Comparison of ENCODE assay signal across 15 cellular contexts in the genomic region with DNA sequence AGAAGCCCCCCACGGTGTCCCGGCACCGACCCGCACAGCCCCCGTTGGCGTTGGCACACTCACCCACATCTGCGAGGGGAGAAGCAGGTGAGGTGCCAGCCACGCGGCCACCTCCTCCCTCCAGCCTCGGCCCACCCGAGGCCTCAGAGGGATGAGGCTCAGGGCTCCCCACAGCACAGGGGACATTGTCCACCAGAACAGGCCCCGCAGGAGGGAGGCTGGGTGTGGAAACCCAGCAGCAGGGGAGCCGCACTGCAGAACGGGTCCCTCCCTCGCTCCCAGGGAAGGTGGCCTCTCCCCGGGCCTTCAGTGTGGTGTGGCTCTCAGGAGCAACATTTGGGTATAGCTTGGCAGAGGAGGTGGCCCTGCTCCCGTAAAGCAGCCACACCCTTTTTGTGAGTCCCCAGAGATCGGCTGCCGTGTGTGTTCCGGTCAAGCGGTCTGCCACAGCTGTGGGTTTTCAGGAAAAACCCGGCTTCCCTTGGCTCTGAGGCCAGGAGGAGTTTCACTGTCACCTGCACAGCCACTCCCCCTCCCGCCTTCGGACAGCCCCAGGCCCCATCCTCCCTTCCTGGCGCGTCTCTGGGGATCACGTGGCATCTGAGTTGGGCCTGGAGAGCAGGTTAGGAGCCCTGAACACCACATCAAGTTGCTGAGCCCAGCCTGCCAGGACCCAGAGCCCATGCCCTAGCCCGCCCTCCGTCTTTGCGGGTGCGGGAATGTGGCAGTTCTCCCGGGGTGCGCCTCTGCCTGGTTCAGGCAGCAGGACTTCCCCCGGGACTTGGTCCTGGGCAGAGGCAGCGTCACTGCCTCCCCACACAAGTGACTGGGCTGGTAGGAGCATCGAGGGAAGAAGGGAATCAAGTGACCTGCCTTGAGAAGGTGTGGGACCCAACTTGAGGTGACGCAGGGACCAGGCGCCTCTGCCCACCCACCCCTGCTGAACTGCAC.
DNase-seq lines count a peak whose midpoint lies in the region; ATAC-seq, FAIRE-seq and TF ChIP-seq lines count a peak whose summit lies in the region.
"Had no signal": no experiment of that assay in that cellular context is flagged by ENCODE, and none has a peak within 500 bp of the region (broad histone marks: within the 10 kb centered on the region; RNA-seq: fewer than 3 reads in every experiment).

No MANE protein-coding gene starts in this region.

- H4K20me1 ChIP-seq in mammary epithelial cell (ENCODE audit: insufficient read depth, low read length) = no peaks in the 10 kb centered on the region

- H3K4me1 ChIP-seq in mammary epithelial cell (ENCODE audit: insufficient read depth, low read length) = peaks cover 24% of the 10 kb centered on the region

- TF ChIP-seq CTCF in MCF 10A (IDR thresholded peaks at IDR 0.05; ENCODE audit: unreplicated experiment) = no peak
- TF ChIP-seq CTCF in mammary epithelial cell (conservative IDR thresholded peaks at IDR 0.05 in 1 of 2, IDR thresholded peaks at IDR 0.05 in 1 of 2; ENCODE audit: extremely low read depth in 1 of 2, insufficient read depth in 1 of 2, low read depth in 1 of 2, low read length in 2 of 2) = no peak
- TF ChIP-seq CTCF in VCaP (conservative IDR thresholded peaks at IDR 0.05) = no peak
- TF ChIP-seq CTCF in D721Med (IDR thresholded peaks at IDR 0.05; ENCODE audit: insufficient read depth, missing control alignments) = no peak

- H3K9me3 Mint-ChIP-seq in MCF 10A (ENCODE audit: unreplicated experiment) = no peaks in the 10 kb centered on the region
- no peaks in the 10 kb centered on the region for H3K9me3 Mint-ChIP-seq in activated T-cell treated with anti-CD3 and anti-CD28 coated beads, Interleukin-2, amount 50 U/mL, for 24 hours
- no peaks in the 10 kb centered on the region for H3K9me3 Mint-ChIP-seq in activated naive CD8-positive, alpha-beta T cell treated with anti-CD3 and anti-CD28 coated beads, Interleukin-2, amount 50 U/mL, for 24 hours
- H3K9me3 Mint-ChIP-seq: memory B cell had no signal

- no peak overlapping the region for H3K4me3 Mint-ChIP-seq in MCF 10A (ENCODE audit: unreplicated experiment)
- H3K4me3 Mint-ChIP-seq in activated T-cell treated with anti-CD3 and anti-CD28 coated beads, Interleukin-2, amount 50 U/mL, for 24 hours = no peak overlapping the region
- H3K4me3 Mint-ChIP-seq in activated naive CD8-positive, alpha-beta T cell treated with anti-CD3 and anti-CD28 coated beads, Interleukin-2, amount 50 U/mL, for 24 hours = no peak overlapping the region
- H3K4me3 Mint-ChIP-seq: activated CD8-positive, alpha-beta memory T cell treated with anti-CD3 and anti-CD28 coated beads, Interleukin-2, amount 10 ng/mL, durations not matched to agents 7 days and 5 days; memory B cell had no signal

- BruUV-seq in MCF 10A (replicated peaks; lab: Mats Ljungman, UMichigan) (no TSS peak), mammary epithelial cell (replicated peaks; lab: Mats Ljungman, UMichigan) (no TSS peak)

- DNase-seq in MCF 10A (ENCODE audit: unreplicated experiment) = peak; percentile 66
- no peak for DNase-seq in mammary epithelial cell
- peak; percentile 82 for DNase-seq in islet precursor cell
- DNase-seq in activated T-cell treated with anti-CD3 and anti-CD28 coated beads, Interleukin-2, amount 50 U/mL, for 24 hours = no peak
- DNase-seq in activated naive CD8-positive, alpha-beta T cell treated with anti-CD3 and anti-CD28 coated beads, Interleukin-2, amount 50 U/mL, for 24 hours = no peak
- no peak for DNase-seq in D721Med (ENCODE audit: insufficient read length, low spot score)
- DNase-seq: activated CD8-positive, alpha-beta memory T cell treated with anti-CD3 and anti-CD28 coated beads, Interleukin-2, amount 10 ng/mL, durations not matched to agents 7 days and 5 days; activated naive CD4-positive, alpha-beta T cell treated with anti-CD3 and anti-CD28 coated beads, Interleukin-2, amount 50 U/mL, for 16 hours; DMS153; KBM-7; NCI-H1694 treated with DMSO at 0.1 percent for 48 hours had no signal

- no peak overlapping the region for H3K27ac Mint-ChIP-seq in MCF 10A (ENCODE audit: low read depth, unreplicated experiment)
- no peak overlapping the region for H3K27ac Mint-ChIP-seq in activated T-cell treated with anti-CD3 and anti-CD28 coated beads, Interleukin-2, amount 50 U/mL, for 24 hours
- H3K27ac Mint-ChIP-seq in activated naive CD8-positive, alpha-beta T cell treated with anti-CD3 and anti-CD28 coated beads, Interleukin-2, amount 50 U/mL, for 24 hours = no peak overlapping the region
- H3K27ac Mint-ChIP-seq: activated CD8-positive, alpha-beta memory T cell treated with anti-CD3 and anti-CD28 coated beads, Interleukin-2, amount 10 ng/mL, durations not matched to agents 7 days and 5 days; memory B cell had no signal

- no peak overlapping the region for H3K27ac ChIP-seq in mammary epithelial cell (ENCODE audit: insufficient read depth, low read depth, low read length)
- H3K27ac ChIP-seq in VCaP = peak overlapping the region; percentile 86
- H3K27ac ChIP-seq: ovary had no signal

- H3K4me3 ChIP-seq in mammary epithelial cell (replicated peaks in 1 of 3; ENCODE audit: insufficient read depth in 1 of 3, low read depth in 2 of 3, low read length in 3 of 3) = no peak overlapping the region
- H3K4me3 ChIP-seq: ovary had no signal

- H3K9me3 ChIP-seq in mammary epithelial cell (replicated peaks; ENCODE audit: insufficient read depth, low read length) = no peaks in the 10 kb centered on the region
- H3K9me3 ChIP-seq: ovary had no signal

- H3K27me3 Mint-ChIP-seq in MCF 10A (ENCODE audit: insufficient read depth, unreplicated experiment) = no peaks in the 10 kb centered on the region
- H3K27me3 Mint-ChIP-seq in activated T-cell treated with anti-CD3 and anti-CD28 coated beads, Interleukin-2, amount 50 U/mL, for 24 hours = no peaks in the 10 kb centered on the region
- H3K27me3 Mint-ChIP-seq in activated naive CD8-positive, alpha-beta T cell treated with anti-CD3 and anti-CD28 coated beads, Interleukin-2, amount 50 U/mL, for 24 hours = no peaks in the 10 kb centered on the region
- H3K27me3 Mint-ChIP-seq: activated CD8-positive, alpha-beta memory T cell treated with anti-CD3 and anti-CD28 coated beads, Interleukin-2, amount 10 ng/mL, durations not matched to agents 7 days and 5 days had no signal

- H3K9ac ChIP-seq in mammary epithelial cell (ENCODE audit: insufficient read depth, low read length) = no peak overlapping the region

- dilution Hi-C loops in mammary epithelial cell (cut with HindIII; ENCODE audit: low sequenced_read_pairs) = no loop called here

- ATAC-seq in activated naive CD8-positive, alpha-beta T cell treated with anti-CD3 and anti-CD28 coated beads, Interleukin-2, amount 50 U/mL, for 24 hours = no peak
- no peak for ATAC-seq in HG02571 (IDR thresholded peaks at IDR 0.05; ENCODE audit: unreplicated experiment)
- ATAC-seq: activated CD8-positive, alpha-beta memory T cell treated with anti-CD3 and anti-CD28 coated beads, Interleukin-2, amount 10 ng/mL, durations not matched to agents 7 days and 5 days had no signal

- no peak overlapping the region for H3K4me2 ChIP-seq in mammary epithelial cell (ENCODE audit: insufficient read depth, low read depth, low read length)

- no peaks in the 10 kb centered on the region for H3K36me3 ChIP-seq in mammary epithelial cell (ENCODE audit: insufficient read depth, low read length)
- H3K36me3 ChIP-seq: ovary had no signal

- H2AFZ ChIP-seq in mammary epithelial cell (ENCODE audit: low read depth, low read length) = no peak overlapping the region

- in situ Hi-C loops in mammary epithelial cell (cut with MboI; ENCODE audit: low sequenced_read_pairs in 2 of 2) = no loop called here

- intact Hi-C loops in MCF 10A (cut with micrococcal nuclease) (no loop called here), mammary epithelial cell (cut with micrococcal nuclease) (no loop called here)

- WGBS in mammary epithelial cell (ENCODE audit: low coverage, missing lambda C conversion rate) = 31% methylated on average over 19 of the region's 38 CpGs

- FAIRE-seq in D721Med (lab: Jason Lieb, UNC) = no peak

- H3K4me1 Mint-ChIP-seq in MCF 10A (ENCODE audit: insufficient read depth, unreplicated experiment) = peaks cover 5% of the 10 kb centered on the region
- H3K4me1 Mint-ChIP-seq in activated T-cell treated with anti-CD3 and anti-CD28 coated beads, Interleukin-2, amount 50 U/mL, for 24 hours (ENCODE audit: low read depth) = no peaks in the 10 kb centered on the region
- no peaks in the 10 kb centered on the region for H3K4me1 Mint-ChIP-seq in activated naive CD8-positive, alpha-beta T cell treated with anti-CD3 and anti-CD28 coated beads, Interleukin-2, amount 50 U/mL, for 24 hours
- H3K4me1 Mint-ChIP-seq: activated CD8-positive, alpha-beta memory T cell treated with anti-CD3 and anti-CD28 coated beads, Interleukin-2, amount 10 ng/mL, durations not matched to agents 7 days and 5 days; memory B cell had no signal

- no peaks in the 10 kb centered on the region for H3K79me2 ChIP-seq in mammary epithelial cell (ENCODE audit: insufficient read depth, low read length)

- H3K36me3 Mint-ChIP-seq in MCF 10A (ENCODE audit: insufficient read depth, unreplicated experiment) = no peaks in the 10 kb centered on the region
- no peaks in the 10 kb centered on the region for H3K36me3 Mint-ChIP-seq in activated T-cell treated with anti-CD3 and anti-CD28 coated beads, Interleukin-2, amount 50 U/mL, for 24 hours (ENCODE audit: low read depth)
- no peaks in the 10 kb centered on the region for H3K36me3 Mint-ChIP-seq in activated naive CD8-positive, alpha-beta T cell treated with anti-CD3 and anti-CD28 coated beads, Interleukin-2, amount 50 U/mL, for 24 hours (ENCODE audit: low read depth)
- H3K36me3 Mint-ChIP-seq: activated CD8-positive, alpha-beta memory T cell treated with anti-CD3 and anti-CD28 coated beads, Interleukin-2, amount 10 ng/mL, durations not matched to agents 7 days and 5 days; memory B cell had no signal

- CTCF ChIA-PET in MCF 10A (lab: Yijun Ruan, JAX) = interaction anchor here (0.6 kb wide), 1 partner anchor 68 kb away, joined by 3 read pairs; no protein-coding TSS in a partner anchor
- CTCF ChIA-PET in mammary epithelial cell (lab: Charles Lee; ENCODE audit: low non-redundant PET) = no interaction called here

- POLR2A ChIA-PET in MCF 10A (lab: Yijun Ruan, JAX) = no interaction called here

- H3K27me3 ChIP-seq in mammary epithelial cell (ENCODE audit: insufficient read depth, low read length) = peaks cover 2% of the 10 kb centered on the region
- H3K27me3 ChIP-seq: ovary had no signal

Comparison
In these comparisons a context has a peak if more than half of its experiments do, and no peak if none do; other contexts are left out.
1. DNase-seq: peak in MCF 10A (single experiment) and islet precursor cell (single experiment); none in mammary epithelial cell (single experiment), activated T-cell treated with anti-CD3 and anti-CD28 coated beads, Interleukin-2, amount 50 U/mL, for 24 hours (single experiment), activated naive CD8-positive, alpha-beta T cell treated with anti-CD3 and anti-CD28 coated beads, Interleukin-2, amount 50 U/mL, for 24 hours (single experiment) and D721Med (single experiment).